In genomic region chr16:24683847-24684493, GRCh38 we compare ENCODE assay signal across 27 cellular contexts. TPM values are rescaled to one million over a fixed set of nuclear protein-coding genes. Genes with fewer than 3 reads are reported as not detected.
DNase-seq lines count a peak whose midpoint lies in the region; ATAC-seq, FAIRE-seq and TF ChIP-seq lines count a peak whose summit lies in the region.
"Had no signal": no experiment of that assay in that cellular context is flagged by ENCODE, and none has a peak within 500 bp of the region (broad histone marks: within the 10 kb centered on the region; RNA-seq: fewer than 3 reads in every experiment).

No MANE protein-coding gene starts in this region.

- H3K27ac Mint-ChIP-seq in endodermal cell: peak overlapping the region; percentile 12
- H3K27ac Mint-ChIP-seq: CD4-positive, CD25-positive, alpha-beta regulatory T cell had no signal

- in situ Hi-C loops in HepG2 (cut with HindIII; ENCODE audit: extremely low pct_ligation_motif_present, low pct_unique_long_range_greater_than_20kb): loop anchor here (10.0 kb wide), 1 partner anchor 159 kb away; no protein-coding TSS in a partner anchor

- POLR2A ChIA-PET in HepG2 (lab: Yijun Ruan, JAX): no interaction called here
- POLR2A ChIA-PET in RWPE1 (lab: Yijun Ruan, JAX; ENCODE audit: low non-redundant PET): no interaction called here

- peaks cover 64% of the 10 kb centered on the region for H3K4me1 ChIP-seq in HepG2 (ENCODE audit: insufficient read depth, low read length)
- peaks cover 0 to 3% (median 0%) of the 10 kb centered on the region in 4 donors for H3K4me1 ChIP-seq in right lobe of liver
- H3K4me1 ChIP-seq in endodermal cell (ENCODE audit: control insufficient read depth, insufficient read depth, low read length): no peaks in the 10 kb centered on the region
- H3K4me1 ChIP-seq in trophoblast cell (ENCODE audit: control insufficient read depth in 1 of 2, insufficient read depth in 2 of 2, low read length in 2 of 2): peaks cover 6 to 16% of the 10 kb centered on the region in 2 experiments

- no peaks in the 10 kb centered on the region for H3K9me3 Mint-ChIP-seq in endodermal cell

- TF ChIP-seq CTCF in HepG2 (CRISPR knock-in tag; IDR thresholded peaks at IDR 0.05) (no peak), right lobe of liver (IDR thresholded peaks at IDR 0.05) (no peak), RWPE1 (conservative IDR thresholded peaks at IDR 0.05; ENCODE audit: low read depth) (no peak), endodermal cell (conservative IDR thresholded peaks at IDR 0.05) (no peak)

- H2BK12ac ChIP-seq in trophoblast cell (ENCODE audit: low read length): peak overlapping the region; percentile 91

- H3K23ac ChIP-seq in trophoblast cell (ENCODE audit: low read length): no peak overlapping the region

- FAIRE-seq in HepG2 (lab: Jason Lieb, UNC): no peak

- H3K27me3 Mint-ChIP-seq in endodermal cell (ENCODE audit: insufficient read depth): no peaks in the 10 kb centered on the region
- H3K27me3 Mint-ChIP-seq: CD4-positive, CD25-positive, alpha-beta regulatory T cell had no signal

- TF ChIP-seq POLR2A in HepG2 (IDR thresholded peaks at IDR 0.05; ENCODE audit: insufficient read depth in 1 of 2, low read depth in 2 of 2, low read length in 2 of 2): no peak
- TF ChIP-seq POLR2A in right lobe of liver (IDR thresholded peaks at IDR 0.05): no peak

- H4K8ac ChIP-seq in trophoblast cell (ENCODE audit: low read depth, low read length): no peak overlapping the region

- TF ChIP-seq RAD21 in HepG2 (CRISPR knock-in tag; IDR thresholded peaks at IDR 0.05): no peak

- H3K36me3 Mint-ChIP-seq in endodermal cell (ENCODE audit: low read depth): no peaks in the 10 kb centered on the region
- H3K36me3 Mint-ChIP-seq: CD4-positive, CD25-positive, alpha-beta regulatory T cell had no signal

- H3K79me1 ChIP-seq in trophoblast cell (ENCODE audit: low read length): peaks cover 32% of the 10 kb centered on the region

- H3K4me3 ChIP-seq in HepG2 (replicated peaks in 1 of 3; ENCODE audit: insufficient read depth in 1 of 3, low read depth in 2 of 3, low read length in 3 of 3) (no peak overlapping the region), right lobe of liver (no peak overlapping the region), endodermal cell (ENCODE audit: low read length) (no peak overlapping the region), trophoblast cell (ENCODE audit: low read depth, low read length) (no peak overlapping the region), H7 (ENCODE audit: insufficient read depth, low read depth, low read length) (no peak overlapping the region)
- H3K4me3 ChIP-seq: BLaER1, GM23248, PC-9, SK-N-MC had no signal

- H3K4me2 ChIP-seq in HepG2 (ENCODE audit: low read depth, low read length): no peak overlapping the region
- H3K4me2 ChIP-seq in trophoblast cell (ENCODE audit: low read length): no peak overlapping the region
- H3K4me2 ChIP-seq: BLaER1, PC-9 had no signal

- no peaks in the 10 kb centered on the region for H3K9me3 ChIP-seq in HepG2 (ENCODE audit: low read length)
- H3K9me3 ChIP-seq in right lobe of liver: no peaks in the 10 kb centered on the region
- no peaks in the 10 kb centered on the region for H3K9me3 ChIP-seq in endodermal cell (ENCODE audit: control insufficient read depth, low read length)
- no peaks in the 10 kb centered on the region for H3K9me3 ChIP-seq in trophoblast cell (ENCODE audit: insufficient read depth, low read depth, low read length)
- H3K9me3 ChIP-seq: BLaER1 had no signal

- H3K27me3 ChIP-seq in HepG2 (ENCODE audit: control insufficient read depth in 1 of 2, insufficient read depth in 2 of 2, low read length in 2 of 2) (no peaks in the 10 kb centered on the region), right lobe of liver (no peaks in the 10 kb centered on the region), endodermal cell (ENCODE audit: control insufficient read depth, insufficient read depth, low read length, poor library complexity, severe bottlenecking) (no peaks in the 10 kb centered on the region), trophoblast cell (ENCODE audit: insufficient read depth, low read length) (no peaks in the 10 kb centered on the region), H7 (ENCODE audit: control insufficient read depth, insufficient read depth, low read length) (no peaks in the 10 kb centered on the region)
- H3K27me3 ChIP-seq: BLaER1 had no signal

- WGBS in HepG2 (ENCODE audit: low lambda C conversion rate): 47% methylated on average over 5 of the region's 5 CpGs
- 86% methylated on average over 5 of the region's 5 CpGs for WGBS in right lobe of liver (ENCODE audit: insufficient coverage, low coverage, low lambda C conversion rate, missing lambda C conversion rate)
- 52% methylated on average over 2 of the region's 5 CpGs; no CpG with 5 or more reads in 1 of the 2 experiments for WGBS in endodermal cell (ENCODE audit: insufficient coverage in 1 of 2, insufficient read length in 1 of 2), 2 experiments
- WGBS in trophoblast cell (ENCODE audit: extremely low coverage, insufficient coverage, insufficient read length): no CpG with 5 or more reads among the region's 5 CpGs

- no peak overlapping the region for H3K27ac ChIP-seq in HepG2 (ENCODE audit: extremely low read length, insufficient read depth, low read length)
- H3K27ac ChIP-seq in right lobe of liver: no peak overlapping the region
- peak overlapping the region; percentile 16; the same call in 1 of the 2 replicates for H3K27ac ChIP-seq in RWPE1
- H3K27ac ChIP-seq in endodermal cell (ENCODE audit: low read depth, low read length): no peak overlapping the region
- no peak overlapping the region for H3K27ac ChIP-seq in trophoblast cell (ENCODE audit: low read depth, low read length)
- H3K27ac ChIP-seq: BLaER1, GM23248, HL-60, SK-N-MC had no signal

- H3K36me3 ChIP-seq in HepG2 (replicated peaks in 1 of 2; ENCODE audit: control insufficient read depth in 1 of 2, insufficient read depth in 2 of 2, low read length in 2 of 2) (no peaks in the 10 kb centered on the region), right lobe of liver (no peaks in the 10 kb centered on the region), endodermal cell (ENCODE audit: control insufficient read depth, insufficient read depth, low read length) (no peaks in the 10 kb centered on the region), trophoblast cell (ENCODE audit: control insufficient read depth in 1 of 2, insufficient read depth in 2 of 2, low read length in 2 of 2) (no peaks in the 10 kb centered on the region), H7 (replicated peaks; ENCODE audit: control insufficient read depth, insufficient read depth, low read length) (no peaks in the 10 kb centered on the region)
- H3K36me3 ChIP-seq: BLaER1 had no signal

- H4K20me1 ChIP-seq in HepG2 (ENCODE audit: insufficient read depth, low read length): no peaks in the 10 kb centered on the region
- H4K20me1 ChIP-seq: BLaER1 had no signal

- no peak overlapping the region for H2BK5ac ChIP-seq in trophoblast cell (ENCODE audit: low read depth, low read length, poor library complexity)

- DNase-seq in HepG2 (ENCODE audit: low spot score) (no peak), right lobe of liver (no peak), RWPE1 (ENCODE audit: low spot score) (no peak), endodermal cell (no peak), trophoblast cell (no peak), H7 (no peak)
- no peak for DNase-seq in stimulated activated CD4-positive, alpha-beta T cell treated with anti-CD3 and anti-CD28 coated beads, Interleukin-4, amount 100 ng/mL, for 24 hours
- DNase-seq: 8988T; CD4-positive, CD25-positive, alpha-beta regulatory T cell; DMS153; GM23248; KBM-7; MV-4-11; NCI-H1105; NCI-H1436 treated with DMSO at 0.1 percent for 48 hours; NCI-H187 treated with DMSO at 0.1 percent for 48 hours; NCI-H2107; NCI-H446; NCI-H524 treated with DMSO at 0.1 percent for 48 hours; NCI-H82; NK-92 treated with Interleukin-12 subunit alpha and Interleukin-12 subunit beta, amount 100 ng/mL, for 24 hours; PC-9; SIG-M5 had no signal

- no peak overlapping the region for H3K4me3 Mint-ChIP-seq in endodermal cell
- H3K4me3 Mint-ChIP-seq: CD4-positive, CD25-positive, alpha-beta regulatory T cell had no signal

- H3K14ac ChIP-seq in trophoblast cell (ENCODE audit: low read length): no peak overlapping the region

- intact Hi-C loops in HepG2 (cut with micrococcal nuclease; ENCODE audit: unreplicated experiment): no loop called here
- intact Hi-C loops in right lobe of liver (cut with DNase I): no loop called here

- no peak overlapping the region for H3K18ac ChIP-seq in trophoblast cell (ENCODE audit: low read length)

- H3K4me1 Mint-ChIP-seq in endodermal cell: peaks cover 15% of the 10 kb centered on the region

- TF ChIP-seq EP300 in HepG2 (IDR thresholded peaks at IDR 0.05; ENCODE audit: low read depth in 2 of 2, low read length in 2 of 2): no peak
- no peak for TF ChIP-seq EP300 in HepG2 (CRISPR knock-in tag; IDR thresholded peaks at IDR 0.05; ENCODE audit: borderline replicate concordance)

- ATAC-seq in HepG2 (no peak), right lobe of liver (no peak), esophagus mucosa (no peak)

- H4K12ac ChIP-seq in trophoblast cell (ENCODE audit: low read depth, low read length): no peak overlapping the region

- no TSS peak for BruUV-seq in HepG2 (replicated peaks; lab: Mats Ljungman, UMichigan)

- H4K91ac ChIP-seq in trophoblast cell (ENCODE audit: low read depth, low read length): peak overlapping the region; percentile 85

- no peak overlapping the region for H2AFZ ChIP-seq in HepG2 (ENCODE audit: low read length)
- no peak overlapping the region for H2AFZ ChIP-seq in trophoblast cell (ENCODE audit: insufficient read depth, low read length, poor library complexity)
- H2AFZ ChIP-seq: GM23248, PC-9 had no signal

- CTCF ChIA-PET in HepG2 (lab: Yijun Ruan, JAX; ENCODE audit: low intra/inter-chr PET ratio, low total read pairs): no interaction called here
- CTCF ChIA-PET in RWPE1 (lab: Yijun Ruan, JAX): interaction anchor here (0.6 kb wide), 1 partner anchor 182 kb away, joined by 5 read pairs; no protein-coding TSS in a partner anchor

- no peak overlapping the region for H3K9ac ChIP-seq in HepG2 (ENCODE audit: insufficient read depth, low read depth, low read length)
- H3K9ac ChIP-seq in endodermal cell (ENCODE audit: extremely low read depth, low read length, poor library complexity, severe bottlenecking): no peak overlapping the region
- no peak overlapping the region for H3K9ac ChIP-seq in trophoblast cell (ENCODE audit: low read length)
- H3K9ac ChIP-seq: BLaER1, GM23248 had no signal

- H3K4ac ChIP-seq in trophoblast cell (ENCODE audit: low read depth, low read length): peak overlapping the region; percentile 12

- H3K79me2 ChIP-seq in HepG2 (ENCODE audit: insufficient read depth, low read length): no peaks in the 10 kb centered on the region
- H3K79me2 ChIP-seq in trophoblast cell (ENCODE audit: control insufficient read depth, insufficient read depth, low read length, poor library complexity): peaks cover 1% of the 10 kb centered on the region

- H2BK120ac ChIP-seq in trophoblast cell (ENCODE audit: insufficient read depth, low read length, poor library complexity): peak overlapping the region; percentile 92

- H2AK5ac ChIP-seq in trophoblast cell (ENCODE audit: low read length): peak overlapping the region; percentile 80

RNA-seq across cellular contexts. Expression of gene TNRC6A, which starts 45.5 kb away (rescaled TPM):
- total RNA-seq in HepG2 (2016; rRNA removed; fragmentation: Illumina TruSeq; extraction: Trizol) (26.7 and 30.9 TPM in 2 replicates), right lobe of liver (10 to 100 TPM; 17.0 to 38.4 (median 23.1) TPM), endodermal cell (10 to 100 TPM; 81.5 to 84.7 TPM), esophagus mucosa (16.1 TPM)
- 6.9 and 8.1 TPM in 2 replicates for total RNA-seq in HepG2 (2016; cell fraction: cytosol; rRNA removed; fragmentation: Illumina TruSeq; extraction: Trizol; ENCODE audit: low read depth)
- total RNA-seq in HepG2 (2016; cell fraction: insoluble cytoplasmic fraction; rRNA removed; fragmentation: Illumina TruSeq; extraction: Trizol): 24.9 and 33.4 TPM in 2 replicates
- total RNA-seq in HepG2 (2016; cell fraction: membrane; rRNA removed; fragmentation: Illumina TruSeq; extraction: Trizol): 10.5 and 13.0 TPM in 2 replicates
- 75.1 and 92.8 TPM in 2 replicates for total RNA-seq in HepG2 (2016; cell fraction: nucleus; rRNA removed; fragmentation: Illumina TruSeq; extraction: Trizol)
- polyA plus RNA-seq in HepG2 (2011; rRNA removed): 43.6 and 49.2 TPM in 2 replicates
- 25.1 and 25.7 TPM in 2 replicates for polyA plus RNA-seq in HepG2 (2011; cell fraction: cytosol; rRNA removed)
- polyA plus RNA-seq in HepG2 (2011; cell fraction: nucleus; rRNA removed): 154 and 160 TPM in 2 replicates
- 30.0 and 33.6 TPM in 2 replicates for polyA plus RNA-seq in HepG2 (2012)
- 0.53 and 1.5 TPM in 2 replicates for polyA plus RNA-seq in HepG2 (2016; cell fraction: cytosol; fragmentation: Illumina TruSeq; extraction: Trizol; ENCODE audit: low read depth)
- 17.2 and 18.0 TPM in 2 replicates for polyA plus RNA-seq in HepG2 (2016; cell fraction: insoluble cytoplasmic fraction; fragmentation: Illumina TruSeq; extraction: Trizol; ENCODE audit: low read depth)
- polyA plus RNA-seq in HepG2 (2016; cell fraction: membrane; fragmentation: Illumina TruSeq; extraction: Trizol; ENCODE audit: low read depth): 1.1 and 1.6 TPM in 2 replicates
- 103 and 113 TPM in 2 replicates for polyA plus RNA-seq in HepG2 (2016; cell fraction: nucleus; fragmentation: Illumina TruSeq; extraction: Trizol; ENCODE audit: insufficient read depth, low read depth)
- polyA minus RNA-seq in HepG2 (2011; rRNA and poly(A)+ RNA removed; ENCODE audit: low replicate concordance): 70.9 TPM in 2 replicates
- polyA minus RNA-seq in HepG2 (2011; cell fraction: cytosol; rRNA and poly(A)+ RNA removed): 19.3 and 29.4 TPM in 2 replicates
- 205 and 259 TPM in 2 replicates for polyA minus RNA-seq in HepG2 (2011; cell fraction: nucleus; rRNA and poly(A)+ RNA removed)
- polyA plus RNA-seq in endodermal cell (2013, experiment 1 of 2): 48.8 TPM
- polyA plus RNA-seq in endodermal cell (2013, experiment 2 of 2): 54.2 TPM
- 19.9 and 21.5 TPM in 2 replicates for polyA plus RNA-seq in trophoblast cell (2013)
- 37.3 and 41.7 TPM in 2 replicates for total RNA-seq in H7 (2014; rRNA removed; shearing (Covaris generic))
